8 cellular contexts compared by ENCODE assay signal in the genomic region with DNA sequence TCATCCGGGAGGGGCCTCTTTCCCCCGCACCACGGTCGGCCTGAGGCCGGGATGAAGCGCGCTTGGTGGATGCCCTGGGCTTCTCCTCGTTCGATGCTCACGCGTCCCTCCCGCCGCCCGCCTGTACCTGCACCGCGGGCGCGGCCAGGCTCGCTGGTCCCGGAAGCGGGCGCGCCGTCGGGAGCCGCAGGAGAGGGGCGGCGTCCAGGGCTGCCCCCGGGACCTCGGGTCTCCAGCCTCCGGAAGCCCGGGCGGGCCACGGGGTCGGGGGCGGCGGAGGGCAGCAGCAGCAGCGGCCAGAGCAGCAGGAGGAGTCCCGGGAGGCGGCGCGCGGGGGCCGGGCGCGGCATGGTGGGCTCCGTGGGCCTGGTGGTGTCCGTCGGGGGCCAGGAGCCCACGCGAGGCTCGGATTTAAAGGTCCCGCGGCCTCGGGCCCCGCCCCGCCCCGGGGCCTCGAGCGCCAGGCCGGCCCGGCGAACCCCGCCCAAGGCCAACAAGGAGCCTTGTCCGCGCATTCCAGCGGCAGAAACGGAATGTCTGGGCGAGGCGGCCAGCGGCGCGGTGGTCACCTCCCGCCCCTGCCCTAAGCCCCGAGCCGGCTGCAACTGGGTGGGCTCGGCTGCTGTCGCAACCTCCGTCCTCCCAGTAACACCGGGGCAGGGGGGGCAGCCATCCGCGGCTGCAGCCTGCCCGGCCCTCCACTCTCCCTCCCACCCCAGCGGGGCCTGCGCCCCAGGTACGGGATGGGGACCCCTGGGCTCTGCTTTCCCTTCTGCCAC. TPM values are rescaled to one million over a fixed set of nuclear protein-coding genes. Genes with fewer than 3 reads are reported as not detected.
A peak's percentile ranks its signal among the peaks of the same experiment; 100 is the strongest.
DNase-seq lines count a peak whose midpoint lies in the region; ATAC-seq and TF ChIP-seq lines count a peak whose summit lies in the region.

A gene with protein sequence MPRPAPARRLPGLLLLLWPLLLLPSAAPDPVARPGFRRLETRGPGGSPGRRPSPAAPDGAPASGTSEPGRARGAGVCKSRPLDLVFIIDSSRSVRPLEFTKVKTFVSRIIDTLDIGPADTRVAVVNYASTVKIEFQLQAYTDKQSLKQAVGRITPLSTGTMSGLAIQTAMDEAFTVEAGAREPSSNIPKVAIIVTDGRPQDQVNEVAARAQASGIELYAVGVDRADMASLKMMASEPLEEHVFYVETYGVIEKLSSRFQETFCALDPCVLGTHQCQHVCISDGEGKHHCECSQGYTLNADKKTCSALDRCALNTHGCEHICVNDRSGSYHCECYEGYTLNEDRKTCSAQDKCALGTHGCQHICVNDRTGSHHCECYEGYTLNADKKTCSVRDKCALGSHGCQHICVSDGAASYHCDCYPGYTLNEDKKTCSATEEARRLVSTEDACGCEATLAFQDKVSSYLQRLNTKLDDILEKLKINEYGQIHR (minus strand): TSS at position 387 of the 779 bp plus-strand sequence. CDS start 37 bp downstream, at position 350.

- peaks cover 0 to 5% (median 0%) of the 10 kb centered on the region in 3 donors for H3K36me3 Mint-ChIP-seq in CD8-positive, alpha-beta memory T cell
- no peaks in the 10 kb centered on the region for H3K36me3 Mint-ChIP-seq in brain

- H3K36me3 ChIP-seq in CD8-positive, alpha-beta memory T cell (ENCODE audit: insufficient read depth, low read length): no peaks in the 10 kb centered on the region
- H3K36me3 ChIP-seq in spleen: no peaks in the 10 kb centered on the region

- H3K4me1 ChIP-seq in CD8-positive, alpha-beta memory T cell (ENCODE audit: insufficient read depth, low read length): peaks cover 6% of the 10 kb centered on the region
- peaks cover 8 to 19% (median 17%) of the 10 kb centered on the region in 6 donors for H3K4me1 ChIP-seq in spleen

- no peaks in the 10 kb centered on the region for H3K9me3 ChIP-seq in CD8-positive, alpha-beta memory T cell (ENCODE audit: low read length)
- no peaks in the 10 kb centered on the region for H3K9me3 ChIP-seq in spleen

- H3K9me3 Mint-ChIP-seq in CD8-positive, alpha-beta memory T cell: no peaks in the 10 kb centered on the region
- peaks cover 6 to 15% (median 11%) of the 10 kb centered on the region in 5 experiments for H3K9me3 Mint-ChIP-seq in brain

- TF ChIP-seq CTCF in brain (conservative IDR thresholded peaks at IDR 0.05) (no peak), spleen (IDR thresholded peaks at IDR 0.05 in 8 of 11, conservative IDR thresholded peaks at IDR 0.05 in 3 of 11) (no peak)

- TF ChIP-seq POLR2A in spleen (IDR thresholded peaks at IDR 0.05): no peak

- no peak for ATAC-seq in HG03135 (IDR thresholded peaks at IDR 0.05; ENCODE audit: unreplicated experiment)

- intact Hi-C loops in spleen (cut with DNase I; ENCODE audit: low total_unique reads): no loop called here

- peak within 1 kb of the TSS in 3 of 8 donors; percentile 22 to 89 (median 43) for H3K27ac Mint-ChIP-seq in CD8-positive, alpha-beta memory T cell
- H3K27ac Mint-ChIP-seq in brain: peak within 1 kb of the TSS in 2 of 5 experiments; percentile 36 to 89

- no peak within 1 kb of the TSS for H3K4me3 ChIP-seq in CD8-positive, alpha-beta memory T cell (ENCODE audit: low read length)
- H3K4me3 ChIP-seq in spleen: peak within 1 kb of the TSS; percentile 33 to 72 (median 45)

- CTCF ChIA-PET in CD8-positive, alpha-beta memory T cell (lab: Charles Lee): no interaction called here

- peak in 1 of 5 donors; percentile 3 for DNase-seq in CD8-positive, alpha-beta memory T cell
- DNase-seq in HuH-7 (ENCODE audit: low spot score): peak; percentile 71
- peak; percentile 91 for DNase-seq in islet precursor cell
- peak; percentile 69 for DNase-seq in spleen
- DNase-seq in NCI-H2171 treated with DMSO at 0.1 percent for 48 hours (lab: John Stamatoyannopoulos, UW): no peak
- DNase-seq in SHP77 treated with DMSO at 0.1 percent for 48 hours (lab: John Stamatoyannopoulos, UW): no peak

- 1 to 2% (median 1%) methylated on average over 15 to 86 of the region's 86 CpGs for WGBS in spleen, 5 donors

- peaks cover 24% of the 10 kb centered on the region for H3K27me3 ChIP-seq in CD8-positive, alpha-beta memory T cell (ENCODE audit: insufficient read depth, low read length, poor library complexity, severe bottlenecking)
- peaks cover 0 to 48% (median 18%) of the 10 kb centered on the region in 7 donors for H3K27me3 ChIP-seq in spleen (replicated peaks in 1 of 7)

- POLR2A ChIA-PET in CD8-positive, alpha-beta memory T cell (lab: Charles Lee): no interaction called here

- no peak within 1 kb of the TSS for H3K27ac ChIP-seq in CD8-positive, alpha-beta memory T cell (ENCODE audit: low read depth, low read length)
- peak within 1 kb of the TSS in 2 of 8 donors; percentile 26 to 45 for H3K27ac ChIP-seq in spleen

- H3K4me1 Mint-ChIP-seq in CD8-positive, alpha-beta memory T cell: peaks cover 9 to 14% (median 12%) of the 10 kb centered on the region in 3 donors
- peaks cover 17% of the 10 kb centered on the region for H3K4me1 Mint-ChIP-seq in brain

- H3K4me3 Mint-ChIP-seq in CD8-positive, alpha-beta memory T cell: peak within 1 kb of the TSS; percentile 53 to 90 (median 76)
- H3K4me3 Mint-ChIP-seq in brain: peak within 1 kb of the TSS; percentile 80 to 86 (median 83)

- peaks cover 31 to 51% of the 10 kb centered on the region in 2 donors for H3K27me3 Mint-ChIP-seq in CD8-positive, alpha-beta memory T cell
- peaks cover 67% of the 10 kb centered on the region for H3K27me3 Mint-ChIP-seq in brain

RNA-seq across cellular contexts. Expression of the gene that starts here (rescaled TPM):
- not detected for total RNA-seq in CD8-positive, alpha-beta memory T cell
- polyA plus RNA-seq in CD8-positive, alpha-beta memory T cell: not detected
- polyA plus RNA-seq in brain (ENCODE audit: insufficient read depth, low read depth, low replicate concordance) (2.0 TPM), spleen (under 1 TPM; 0.07 to 0.24 (median 0.16) TPM)
- under 1 TPM in 4 of 7 donors, not detected in 3; 0.17 to 0.76 (median 0.48) TPM for total RNA-seq in spleen

Comparison
In these comparisons a context has a peak if more than half of its experiments do, and no peak if none do; other contexts are left out.
1. Peak in DNase-seq and H3K4me3 ChIP-seq in spleen; RNA of the gene not detected or under 1 TPM.
2. DNase-seq: peak in HuH-7 (single experiment) and islet precursor cell (single experiment); none in NCI-H2171 treated with DMSO at 0.1 percent for 48 hours (single experiment) and SHP77 treated with DMSO at 0.1 percent for 48 hours (single experiment).